ENCODE assay signal across 8 cellular contexts in genomic region chr9:112486221-112487007, GRCh38. TPM values are rescaled to one million over a fixed set of nuclear protein-coding genes. Genes with fewer than 3 reads are reported as not detected.
DNase-seq lines count a peak whose midpoint lies in the region; ATAC-seq and TF ChIP-seq lines count a peak whose summit lies in the region.

KIAA1958 (plus strand) TSS chr9:112486827; CDS start chr9:112574081, 87,254 bp downstream.

- TF ChIP-seq CTCF in omental fat pad (IDR thresholded peaks at IDR 0.05) = no peak
- no peak for TF ChIP-seq CTCF in thoracic aorta (IDR thresholded peaks at IDR 0.05)

- peaks cover 38% of the 10 kb centered on the region for H3K4me1 ChIP-seq in GM23248 (ENCODE audit: insufficient read depth)
- peaks cover 40% of the 10 kb centered on the region for H3K4me1 ChIP-seq in Karpas-422 (ENCODE audit: low read length)
- peaks cover 0 to 7% of the 10 kb centered on the region in 2 donors for H3K4me1 ChIP-seq in thoracic aorta (ENCODE audit: control insufficient read depth in 1 of 2, low read depth in 2 of 2)

- ATAC-seq in omental fat pad (ENCODE audit: low FRiP score) = peak; percentile 95
- peak; percentile 59 for ATAC-seq in thoracic aorta (ENCODE audit: insufficient number of reproducible peaks, low FRiP score, low read depth)

- peak within 1 kb of the TSS; percentile 92 for H2AFZ ChIP-seq in GM23248
- no peak within 1 kb of the TSS for H2AFZ ChIP-seq in Karpas-422 (ENCODE audit: low read length)

- H3K27ac ChIP-seq in GM23248 (peak within 1 kb of the TSS; percentile 24), Karpas-422 (ENCODE audit: low read length) (peak within 1 kb of the TSS; percentile 68), thoracic aorta (peak within 1 kb of the TSS; percentile 71 to 86)

- H3K9me2 ChIP-seq in GM23248 (ENCODE audit: insufficient read depth) = no peaks in the 10 kb centered on the region
- H3K9me2 ChIP-seq in Karpas-422 (replicated peaks; ENCODE audit: insufficient read depth, low read length) = no peaks in the 10 kb centered on the region

- H3K79me2 ChIP-seq in GM23248 (ENCODE audit: insufficient read depth) = peaks cover 42% of the 10 kb centered on the region
- peaks cover 76% of the 10 kb centered on the region for H3K79me2 ChIP-seq in Karpas-422 (ENCODE audit: low read length)

- no peaks in the 10 kb centered on the region; the same call in 1 of the 2 replicates for H3K36me3 ChIP-seq in GM23248 (ENCODE audit: low read depth)
- peaks cover 12% of the 10 kb centered on the region for H3K36me3 ChIP-seq in Karpas-422 (ENCODE audit: insufficient read depth, low read length)
- no peaks in the 10 kb centered on the region for H3K36me3 ChIP-seq in thoracic aorta

- peak; percentile 99 for TF ChIP-seq POLR2A in Raji (IDR thresholded peaks at IDR 0.05; ENCODE audit: insufficient read depth, low read depth, low read length)

- H3K9ac ChIP-seq in GM23248 (peak within 1 kb of the TSS; percentile 72), Karpas-422 (ENCODE audit: low read length) (peak within 1 kb of the TSS; percentile 95)

- DNase-seq in ELR (ENCODE audit: low read depth) (peak; percentile 86), GM23248 (peak; percentile 81), Karpas-422 (peak; percentile 95), globus pallidus (ENCODE audit: low spot score) (peak; percentile 62), omental fat pad (ENCODE audit: low spot score) (peak; percentile 32), thoracic aorta (ENCODE audit: low spot score) (peak; percentile 40)
- peak; percentile 43 to 73 (median 56) for DNase-seq in activated naive CD4-positive, alpha-beta T cell (lab: John Stamatoyannopoulos, UW)

- H3F3A ChIP-seq in GM23248 (ENCODE audit: insufficient read depth) = peaks cover 37% of the 10 kb centered on the region

- peak within 1 kb of the TSS; percentile 94 for H3K4me3 ChIP-seq in GM23248
- H3K4me3 ChIP-seq in Karpas-422 (ENCODE audit: low read length) = peak within 1 kb of the TSS; percentile 92
- H3K4me3 ChIP-seq in thoracic aorta = peak within 1 kb of the TSS; percentile 95

- in situ Hi-C loops in GM23248 (cut with MboI) = no loop called here

- peak within 1 kb of the TSS; percentile 97 for H3K4me2 ChIP-seq in GM23248 (ENCODE audit: unreplicated experiment)
- peak within 1 kb of the TSS; percentile 93 for H3K4me2 ChIP-seq in Karpas-422 (ENCODE audit: low read depth, low read length, poor library complexity, severe bottlenecking)

- 5% methylated on average over 36 to 49 of the region's 93 CpGs for WGBS in GM23248 (ENCODE audit: low coverage in 1 of 2, low lambda C conversion rate in 2 of 2, missing lambda C conversion rate in 2 of 2), 2 experiments

- H4K20me1 ChIP-seq in GM23248 (ENCODE audit: insufficient read depth) (no peaks in the 10 kb centered on the region), Karpas-422 (ENCODE audit: insufficient read depth, low read depth, low read length) (peaks cover 8% of the 10 kb centered on the region; the same call in 1 of the 2 replicates)

- no peaks in the 10 kb centered on the region for H3K9me3 ChIP-seq in GM23248 (ENCODE audit: low read depth)
- no peaks in the 10 kb centered on the region for H3K9me3 ChIP-seq in Karpas-422 (ENCODE audit: low read length)
- H3K9me3 ChIP-seq in thoracic aorta = no peaks in the 10 kb centered on the region

- no peaks in the 10 kb centered on the region for H3K27me3 ChIP-seq in GM23248 (replicated peaks; ENCODE audit: insufficient read depth)
- no peaks in the 10 kb centered on the region for H3K27me3 ChIP-seq in Karpas-422 (ENCODE audit: low read length)
- no peaks in the 10 kb centered on the region for H3K27me3 ChIP-seq in thoracic aorta (replicated peaks; ENCODE audit: insufficient read depth)

RNA-seq across cellular contexts. Expression of gene KIAA1958, which starts in this region (rescaled TPM):
- 4.7 and 7.7 TPM in 2 replicates for total RNA-seq in GM23248 (2014; rRNA removed; shearing (Covaris generic))
- polyA plus RNA-seq in GM23248 (2016; fragmentation: Nextera tagmentation; extraction: Ambion mirVana) = 7.2 and 7.8 TPM in 2 replicates
- 28.5 and 44.7 TPM in 2 replicates for total RNA-seq in Karpas-422 (2014; rRNA removed; shearing (Covaris generic); ENCODE audit: low replicate concordance)
- 1 to 10 TPM; 2.0 to 6.0 (median 4.8) TPM for total RNA-seq in omental fat pad
- total RNA-seq in thoracic aorta = 1 to 10 TPM; 5.8 to 6.0 TPM

Comparison
In these comparisons a context has a peak if more than half of its experiments do, and no peak if none do; other contexts are left out.
1. Peak in every context shown above with its lines: DNase-seq, ATAC-seq, H3K4me3 ChIP-seq and H3K27ac ChIP-seq.
2. DNase-seq: peak in every context shown above with its lines; median percentile 95 in Karpas-422; 86 in ELR; 81 in GM23248; 62 in globus pallidus; 56 in activated naive CD4-positive, alpha-beta T cell; 40 in thoracic aorta; 32 in omental fat pad.
3. H3K27ac ChIP-seq: peak in every context shown above with its lines; median percentile 78 in thoracic aorta; 68 in Karpas-422; 24 in GM23248.